8 cellular contexts compared by ENCODE assay signal in genomic region chr17:74873036-74873873, GRCh38. TPM values are rescaled to one million over a fixed set of nuclear protein-coding genes. Genes with fewer than 3 reads are reported as not detected.
DNase-seq lines count a peak whose midpoint lies in the region; ATAC-seq lines count a peak whose summit lies in the region.

No MANE protein-coding gene starts in this region.

- peak overlapping the region; percentile 92 for H3K27ac ChIP-seq in effector memory CD4-positive, alpha-beta T cell (ENCODE audit: insufficient read depth, low read length, poor library complexity, severe bottlenecking)

- DNase-seq in COLO829 (ENCODE audit: low spot score) (peak; percentile 100), HT-29 (ENCODE audit: low spot score) (peak; percentile 99), lung microvascular endothelial cell (ENCODE audit: low read depth in 2 of 2) (peak; percentile 100)
- DNase-seq in NK-92 treated with Interleukin-12 subunit alpha and Interleukin-12 subunit beta, amount 100 ng/mL, for 24 hours (lab: John Stamatoyannopoulos, UW): peak; percentile 100
- peak; percentile 99 for DNase-seq in activated CD8-positive, alpha-beta memory T cell treated with anti-CD3 and anti-CD28 coated beads for 4 hours (ENCODE audit: low read depth in 2 of 2)
- DNase-seq in effector memory CD4-positive, alpha-beta T cell: peak; percentile 98 to 99 (median 99)
- DNase-seq in stimulated activated CD4-positive, alpha-beta T cell treated with anti-CD3 and anti-CD28 coated beads, TNF-alpha, amount 100 ng/mL, for 4 hours (ENCODE audit: low read depth in 3 of 3): peak; percentile 97 to 99 (median 98)

- peak; percentile 84 for ATAC-seq in GM21360 (IDR thresholded peaks at IDR 0.05; ENCODE audit: unreplicated experiment)

- peaks cover 5% of the 10 kb centered on the region for H3K4me1 ChIP-seq in effector memory CD4-positive, alpha-beta T cell (ENCODE audit: control insufficient read depth, insufficient read depth, low read length, poor library complexity, severe bottlenecking)

- no peaks in the 10 kb centered on the region for H3K36me3 ChIP-seq in effector memory CD4-positive, alpha-beta T cell (ENCODE audit: control insufficient read depth, insufficient read depth, low read length)

- peak overlapping the region; percentile 85 for H3K4me3 ChIP-seq in effector memory CD4-positive, alpha-beta T cell (ENCODE audit: insufficient read depth, low read depth, low read length, poor library complexity, severe bottlenecking)

- no peaks in the 10 kb centered on the region for H3K27me3 ChIP-seq in effector memory CD4-positive, alpha-beta T cell (replicated peaks; ENCODE audit: control insufficient read depth, insufficient read depth, low read length, poor library complexity, severe bottlenecking)

- H3K9me3 ChIP-seq in effector memory CD4-positive, alpha-beta T cell (ENCODE audit: control insufficient read depth, low read length): no peaks in the 10 kb centered on the region

RNA-seq across cellular contexts. Expression of gene FDXR, which starts 0.5 kb away (rescaled TPM):
- total RNA-seq in HT-29 (2014; rRNA removed; shearing (Covaris generic)): 32.2 and 38.4 TPM in 2 replicates
- 12.9 and 41.2 TPM in 2 replicates for total RNA-seq in lung microvascular endothelial cell

RNA-seq across cellular contexts. Expression of gene GRIN2C, which starts 13.6 kb away (rescaled TPM):
- total RNA-seq in HT-29 (2014; rRNA removed; shearing (Covaris generic)): 0.03 TPM in 1 of 2 replicates, not detected in the other
- under 0.01 TPM in 2 replicates for total RNA-seq in lung microvascular endothelial cell

RNA-seq across cellular contexts. Expression of gene FADS6, which starts 20.2 kb away (rescaled TPM):
- not detected in 2 replicates for total RNA-seq in HT-29 (2014; rRNA removed; shearing (Covaris generic))
- total RNA-seq in lung microvascular endothelial cell: not detected in 2 replicates

RNA-seq across cellular contexts. Expression of gene USH1G, which starts 49.8 kb away (rescaled TPM):
- not detected in 2 replicates for total RNA-seq in HT-29 (2014; rRNA removed; shearing (Covaris generic))
- not detected in 2 replicates for total RNA-seq in lung microvascular endothelial cell

RNA-seq across cellular contexts. Expression of gene OTOP2, which starts 50.8 kb away (rescaled TPM):
- total RNA-seq in HT-29 (2014; rRNA removed; shearing (Covaris generic)): not detected in 2 replicates
- total RNA-seq in lung microvascular endothelial cell: not detected in 2 replicates

Comparison
In these comparisons a context has a peak if more than half of its experiments do, and no peak if none do; other contexts are left out.
1. Peak in every context shown above with its lines: DNase-seq, ATAC-seq, H3K4me3 ChIP-seq and H3K27ac ChIP-seq.